8 cellular contexts compared by ENCODE assay signal in genomic region chr2:96209011-96209728, GRCh38. TPM values are rescaled to one million over a fixed set of nuclear protein-coding genes. Genes with fewer than 3 reads are reported as not detected.
DNase-seq lines count a peak whose midpoint lies in the region; ATAC-seq and TF ChIP-seq lines count a peak whose summit lies in the region.

No MANE protein-coding gene starts in this region.

- H3K27me3 ChIP-seq in SJSA1 (replicated peaks) (no peaks in the 10 kb centered on the region), fibroblast of lung (ENCODE audit: control insufficient read depth, insufficient read depth, low read length) (no peaks in the 10 kb centered on the region)

- peaks cover 46% of the 10 kb centered on the region for H3K79me2 ChIP-seq in fibroblast of lung (ENCODE audit: control insufficient read depth, insufficient read depth, low read length)

- H3K36me3 ChIP-seq in SJSA1: peaks cover 30% of the 10 kb centered on the region
- H3K36me3 ChIP-seq in fibroblast of lung (ENCODE audit: control insufficient read depth, insufficient read depth, low read length): no peaks in the 10 kb centered on the region

- H4K20me1 ChIP-seq in fibroblast of lung (ENCODE audit: control insufficient read depth, extremely low read depth, insufficient read depth, low read length): no peaks in the 10 kb centered on the region

- peaks cover 22% of the 10 kb centered on the region for H3K4me1 ChIP-seq in SJSA1 (replicated peaks)
- H3K4me1 ChIP-seq in fibroblast of lung (ENCODE audit: control insufficient read depth, extremely low read depth, insufficient read depth, low read length): peaks cover 8% of the 10 kb centered on the region

- H3K4me2 ChIP-seq in fibroblast of lung (ENCODE audit: extremely low read depth, insufficient read depth, low read length): peak overlapping the region; percentile 79

- peak overlapping the region; percentile 95 for H3K9ac ChIP-seq in fibroblast of lung (ENCODE audit: insufficient read depth, low read length)

- DNase-seq in SJSA1 (ENCODE audit: low read depth in 1 of 2, low spot score in 2 of 2) (no peak), fibroblast of lung (ENCODE audit: low read depth in 2 of 2) (no peak), retina (peak; percentile 24), NCI-H1694 (lab: John Stamatoyannopoulos, UW) (no peak), NCI-H345 treated with DMSO at 0.1 percent for 48 hours (lab: John Stamatoyannopoulos, UW; ENCODE audit: unreplicated experiment) (no peak), NCI-H2196 treated with DMSO at 0.1 percent for 48 hours (lab: John Stamatoyannopoulos, UW; ENCODE audit: unreplicated experiment) (no peak)

- H3K27ac ChIP-seq in SJSA1 (peak overlapping the region; percentile 82), fibroblast of lung (ENCODE audit: insufficient read depth, low read length) (peak overlapping the region; percentile 89)

- no peaks in the 10 kb centered on the region for H3K9me3 ChIP-seq in SJSA1 (replicated peaks)
- no peaks in the 10 kb centered on the region for H3K9me3 ChIP-seq in fibroblast of lung (ENCODE audit: control insufficient read depth, insufficient read depth, low read depth, low read length)

- peak overlapping the region; percentile 48 for H2AFZ ChIP-seq in fibroblast of lung (ENCODE audit: low read length)

- no peak for TF ChIP-seq CTCF in fibroblast of lung (conservative IDR thresholded peaks at IDR 0.05 in 1 of 2, IDR thresholded peaks at IDR 0.05 in 1 of 2; ENCODE audit: low read depth in 1 of 2, low read length in 2 of 2)

- peak; percentile 29 for TF ChIP-seq POLR2A in GM18505 (IDR thresholded peaks at IDR 0.05; ENCODE audit: borderline replicate concordance, extremely low read depth, insufficient read depth, insufficient read length)

- no peak for ATAC-seq in GM18505 (IDR thresholded peaks at IDR 0.05; ENCODE audit: unreplicated experiment)
- ATAC-seq in activated CD4-positive, CD25-positive, alpha-beta regulatory T cell treated with anti-CD3 and anti-CD28 coated beads, Interleukin-2, amount 50 U/mL, for 24 hours: no peak

- H3K4me3 ChIP-seq in SJSA1 (peak overlapping the region; percentile 95), fibroblast of lung (replicated peaks in 1 of 4; ENCODE audit: control extremely low read depth in 1 of 4, insufficient read depth in 1 of 4, low read depth in 3 of 4, low read length in 4 of 4) (peak overlapping the region; percentile 43 to 90 (median 81))

RNA-seq across cellular contexts. Expression of gene STARD7, which starts 0.5 kb away (rescaled TPM):
- 148 and 188 TPM in 2 replicates for total RNA-seq in SJSA1 (2014; rRNA removed; shearing (Covaris generic))
- 71.7 and 121 TPM in 2 replicates for total RNA-seq in fibroblast of lung
- polyA plus RNA-seq in fibroblast of lung: 109 and 114 TPM in 2 replicates
- polyA plus RNA-seq in fibroblast of lung (2012): 69.2 and 75.6 TPM in 2 replicates
- polyA minus RNA-seq in fibroblast of lung (ENCODE audit: low replicate concordance): 33.7 and 41.9 TPM in 2 replicates

RNA-seq across cellular contexts. Expression of gene TMEM127, which starts 56.6 kb away (rescaled TPM):
- total RNA-seq in SJSA1 (2014; rRNA removed; shearing (Covaris generic)): 24.3 and 25.1 TPM in 2 replicates
- total RNA-seq in fibroblast of lung: 15.2 and 20.8 TPM in 2 replicates
- 48.0 and 54.8 TPM in 2 replicates for polyA plus RNA-seq in fibroblast of lung
- polyA plus RNA-seq in fibroblast of lung (2012): 38.2 and 39.0 TPM in 2 replicates
- polyA minus RNA-seq in fibroblast of lung (ENCODE audit: low replicate concordance): 147 and 217 TPM in 2 replicates

RNA-seq across cellular contexts. Expression of gene CIAO1, which starts 56.9 kb away (rescaled TPM):
- total RNA-seq in SJSA1 (2014; rRNA removed; shearing (Covaris generic)): 86.9 and 88.2 TPM in 2 replicates
- 85.3 and 101 TPM in 2 replicates for total RNA-seq in fibroblast of lung
- 57.4 and 67.8 TPM in 2 replicates for polyA plus RNA-seq in fibroblast of lung
- 36.4 and 48.2 TPM in 2 replicates for polyA plus RNA-seq in fibroblast of lung (2012)
- polyA minus RNA-seq in fibroblast of lung (ENCODE audit: low replicate concordance): 124 and 152 TPM in 2 replicates
